Comparison of ENCODE assay signal across 40 cellular contexts in the genomic region with DNA sequence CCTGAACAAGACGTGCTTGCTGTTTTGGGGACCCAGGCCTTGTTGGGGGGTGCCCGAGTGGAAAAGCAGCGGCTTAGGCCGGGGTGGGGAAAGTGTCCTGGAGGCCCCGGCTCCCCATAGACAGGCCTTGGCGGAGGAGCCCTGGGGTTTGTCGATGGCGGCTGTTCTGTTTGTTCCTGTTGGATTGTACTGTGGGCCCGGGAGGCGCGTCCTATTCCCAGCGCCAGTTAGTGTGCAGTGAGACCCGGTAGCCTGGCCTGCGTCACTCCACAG. TPM values are rescaled to one million over a fixed set of nuclear protein-coding genes. Genes with fewer than 3 reads are reported as not detected.
"Had no signal": no experiment of that assay in that cellular context is flagged by ENCODE, and none has a peak within 500 bp of the region (broad histone marks: within the 10 kb centered on the region; RNA-seq: fewer than 3 reads in every experiment).

No MANE protein-coding gene starts in this region.

- H3K4me1 Mint-ChIP-seq: activated CD4-positive, alpha-beta memory T cell treated with anti-CD3 and anti-CD28 coated beads, Interleukin-2, amount 10 ng/mL, durations not matched to agents 7 days and 5 days; activated CD4-positive, alpha-beta T cell treated with anti-CD3 and anti-CD28 coated beads for 36 hours; activated CD4-positive, alpha-beta T cell treated with anti-CD3 and anti-CD28 coated beads, Interleukin-2, amount 10 ng/mL, durations not matched to agents 7 days and 5 days; activated CD8-positive, alpha-beta memory T cell treated with anti-CD3 and anti-CD28 coated beads, Interleukin-2, amount 10 ng/mL, durations not matched to agents 7 days and 5 days; activated naive CD4-positive, alpha-beta T cell treated with anti-CD3 and anti-CD28 coated beads, Interleukin-2, amount 10 ng/mL, durations not matched to agents 7 days and 5 days; activated naive CD4-positive, alpha-beta T cell treated with anti-CD3 and anti-CD28 coated beads, Interleukin-2, amount 50 U/mL, for 24 hours; WTC11 had no signal

- H3K9me3 Mint-ChIP-seq: activated CD4-positive, alpha-beta memory T cell treated with anti-CD3 and anti-CD28 coated beads, Interleukin-2, amount 10 ng/mL, durations not matched to agents 7 days and 5 days; activated CD4-positive, alpha-beta T cell treated with anti-CD3 and anti-CD28 coated beads, Interleukin-2, amount 10 ng/mL, durations not matched to agents 7 days and 5 days; activated naive CD4-positive, alpha-beta T cell treated with anti-CD3 and anti-CD28 coated beads, Interleukin-2, amount 10 ng/mL, durations not matched to agents 7 days and 5 days; activated naive CD4-positive, alpha-beta T cell treated with anti-CD3 and anti-CD28 coated beads, Interleukin-2, amount 50 U/mL, for 24 hours; activated T-cell treated with anti-CD3 and anti-CD28 coated beads, Interleukin-2, amount 50 U/mL, for 24 hours; activated T-helper 2 cell treated with anti-CD3 and anti-CD28 coated beads, Interferon-gamma antibody, Interleukin-2, Interleukin-4, amounts not matched to agents 10 μg/mL and 5 μg/mL and 100 μg/mL, durations not matched to agents 14 hours and 24 hours and 36 hours; T-helper 1 cell treated with Interleukin-12 subunit alpha and Interleukin-12 subunit beta and Interleukin-4 antibody, amounts not matched to agents 30 μg/mL and 1 μg/mL, for 36 hours; T-helper 2 cell treated with Interferon-gamma antibody and Interleukin-4, amounts not matched to agents 5 μg/mL and 100 μg/mL, for 36 hours; WTC11 had no signal

- H3K27me3 Mint-ChIP-seq: activated CD4-positive, alpha-beta memory T cell treated with anti-CD3 and anti-CD28 coated beads, Interleukin-2, amount 10 ng/mL, durations not matched to agents 7 days and 5 days; activated CD4-positive, alpha-beta T cell treated with anti-CD3 and anti-CD28 coated beads for 36 hours; activated CD4-positive, alpha-beta T cell treated with anti-CD3 and anti-CD28 coated beads, Interleukin-2, amount 10 ng/mL, durations not matched to agents 7 days and 5 days; activated CD8-positive, alpha-beta memory T cell treated with anti-CD3 and anti-CD28 coated beads, Interleukin-2, amount 10 ng/mL, durations not matched to agents 7 days and 5 days; activated naive CD4-positive, alpha-beta T cell treated with anti-CD3 and anti-CD28 coated beads, Interleukin-2, amount 10 ng/mL, durations not matched to agents 7 days and 5 days; activated naive CD4-positive, alpha-beta T cell treated with anti-CD3 and anti-CD28 coated beads, Interleukin-2, amount 50 U/mL, for 24 hours; activated naive CD8-positive, alpha-beta T cell; activated T-cell treated with anti-CD3 and anti-CD28 coated beads, Interleukin-2, amount 50 U/mL, for 24 hours had no signal

- FAIRE-seq: astrocyte, TTC549 had no signal

- H3K27ac Mint-ChIP-seq: activated CD4-positive, alpha-beta memory T cell treated with anti-CD3 and anti-CD28 coated beads, Interleukin-2, amount 10 ng/mL, durations not matched to agents 7 days and 5 days; activated CD4-positive, alpha-beta T cell treated with anti-CD3 and anti-CD28 coated beads for 36 hours; activated CD4-positive, alpha-beta T cell treated with anti-CD3 and anti-CD28 coated beads, Interleukin-2, amount 10 ng/mL, durations not matched to agents 7 days and 5 days; activated CD8-positive, alpha-beta memory T cell treated with anti-CD3 and anti-CD28 coated beads, Interleukin-2, amount 10 ng/mL, durations not matched to agents 7 days and 5 days; activated CD8-positive, alpha-beta T cell treated with anti-CD3 and anti-CD28 coated beads, Interleukin-2, amount 10 ng/mL, durations not matched to agents 7 days and 5 days; activated naive CD4-positive, alpha-beta T cell treated with anti-CD3 and anti-CD28 coated beads, Interleukin-2, amount 50 U/mL, for 24 hours; activated naive CD8-positive, alpha-beta T cell; activated T-cell treated with anti-CD3 and anti-CD28 coated beads, Interleukin-2, amount 50 U/mL, for 24 hours; activated T-helper 2 cell treated with anti-CD3 and anti-CD28 coated beads, Interferon-gamma antibody, Interleukin-2, Interleukin-4, amounts not matched to agents 10 μg/mL and 5 μg/mL and 100 μg/mL, durations not matched to agents 14 hours and 24 hours and 36 hours; T-helper 1 cell treated with Interleukin-12 subunit alpha and Interleukin-12 subunit beta and Interleukin-4 antibody, amounts not matched to agents 30 μg/mL and 1 μg/mL, for 36 hours; T-helper 2 cell treated with Interferon-gamma antibody and Interleukin-4, amounts not matched to agents 5 μg/mL and 100 μg/mL, for 36 hours; WTC11 had no signal

- ATAC-seq: activated CD4-positive, alpha-beta T cell treated with anti-CD3 and anti-CD28 coated beads for 36 hours; activated CD4-positive, CD25-positive, alpha-beta regulatory T cell treated with anti-CD3 and anti-CD28 coated beads, Interleukin-2, amount 50 U/mL, for 24 hours; activated CD8-positive, alpha-beta memory T cell treated with anti-CD3 and anti-CD28 coated beads, Interleukin-2, amount 10 ng/mL, durations not matched to agents 7 days and 5 days; activated CD8-positive, alpha-beta T cell treated with anti-CD3 and anti-CD28 coated beads, Interleukin-2, amount 10 ng/mL, durations not matched to agents 7 days and 5 days; body of pancreas; WTC11 had no signal

- H3K4me3 Mint-ChIP-seq: activated CD4-positive, alpha-beta memory T cell treated with anti-CD3 and anti-CD28 coated beads, Interleukin-2, amount 10 ng/mL, durations not matched to agents 7 days and 5 days; activated CD4-positive, alpha-beta T cell treated with anti-CD3 and anti-CD28 coated beads for 36 hours; activated CD4-positive, alpha-beta T cell treated with anti-CD3 and anti-CD28 coated beads, Interleukin-2, amount 10 ng/mL, durations not matched to agents 7 days and 5 days; activated CD8-positive, alpha-beta memory T cell treated with anti-CD3 and anti-CD28 coated beads, Interleukin-2, amount 10 ng/mL, durations not matched to agents 7 days and 5 days; activated CD8-positive, alpha-beta T cell treated with anti-CD3 and anti-CD28 coated beads, Interleukin-2, amount 10 ng/mL, durations not matched to agents 7 days and 5 days; activated naive CD4-positive, alpha-beta T cell treated with anti-CD3 and anti-CD28 coated beads, Interleukin-2, amount 10 ng/mL, durations not matched to agents 7 days and 5 days; activated naive CD4-positive, alpha-beta T cell treated with anti-CD3 and anti-CD28 coated beads, Interleukin-2, amount 50 U/mL, for 24 hours; activated naive CD8-positive, alpha-beta T cell; activated T-cell treated with anti-CD3 and anti-CD28 coated beads, Interleukin-2, amount 50 U/mL, for 24 hours; T-helper 1 cell treated with Interleukin-12 subunit alpha and Interleukin-12 subunit beta and Interleukin-4 antibody, amounts not matched to agents 30 μg/mL and 1 μg/mL, for 36 hours; T-helper 2 cell treated with Interferon-gamma antibody and Interleukin-4, amounts not matched to agents 5 μg/mL and 100 μg/mL, for 36 hours; WTC11 had no signal

- DNase-seq: activated CD4-positive, alpha-beta memory T cell treated with anti-CD3 and anti-CD28 coated beads, Interleukin-2, amount 10 ng/mL, durations not matched to agents 7 days and 5 days; activated CD4-positive, alpha-beta T cell treated with anti-CD3 and anti-CD28 coated beads for 1 hour; activated CD4-positive, alpha-beta T cell treated with anti-CD3 and anti-CD28 coated beads for 36 hours; activated CD4-positive, alpha-beta T cell treated with anti-CD3 and anti-CD28 coated beads for 48 hours; activated CD4-positive, alpha-beta T cell treated with anti-CD3 and anti-CD28 coated beads, Interleukin-2, amount 10 ng/mL, durations not matched to agents 7 days and 5 days; activated CD4-positive, alpha-beta T cell treated with anti-CD3 and anti-CD28 coated beads, Interleukin-2, amount 50 U/mL, for 48 hours; activated CD4-positive, CD25-positive, alpha-beta regulatory T cell; activated CD8-positive, alpha-beta memory T cell treated with anti-CD3 and anti-CD28 coated beads for 24 hours; activated CD8-positive, alpha-beta memory T cell treated with anti-CD3 and anti-CD28 coated beads, Interleukin-2, amount 10 ng/mL, durations not matched to agents 7 days and 5 days; activated CD8-positive, alpha-beta memory T cell treated with anti-CD3 and anti-CD28 coated beads, Interleukin-2, amount 50 U/mL, for 48 hours; activated CD8-positive, alpha-beta T cell treated with anti-CD3 and anti-CD28 coated beads, Interleukin-2, amount 10 ng/mL, durations not matched to agents 7 days and 5 days; activated effector memory CD4-positive, alpha-beta T cell treated with Interleukin-2 at 50 U/mL for 16 hours; activated gamma-delta T cell; activated naive CD4-positive, alpha-beta T cell treated with anti-CD3 and anti-CD28 coated beads, Interleukin-2, amount 10 ng/mL, durations not matched to agents 7 days and 5 days; activated naive CD4-positive, alpha-beta T cell treated with Interleukin-2 at 50 U/mL for 16 hours; activated T-cell treated with anti-CD3 and anti-CD28 coated beads, Interleukin-2, amount 50 U/mL, for 24 hours; activated T-cell treated with anti-CD3 and anti-CD28 coated beads, Interleukin-2, amount 50 U/mL, for 48 hours; adrenal gland; amniotic stem cell; aorta; body of pancreas; brain microvascular endothelial cell; central memory CD4-positive, alpha-beta T cell; cerebellar nuclear complex; T-helper 1 cell; T-helper 2 cell; T-helper 9 cell had no signal

- H3K27ac ChIP-seq: adrenal gland, body of pancreas, brain microvascular endothelial cell, breast epithelium, VCaP had no signal

RNA-seq across cellular contexts. Expression of a gene that starts 18.3 kb away (rescaled TPM):
- total RNA-seq: astrocyte, chondrocyte had no signal

RNA-seq across cellular contexts. Expression of a gene that starts 27.6 kb away (rescaled TPM):
- total RNA-seq: activated CD8-positive, alpha-beta memory T cell treated with anti-CD3 and anti-CD28 coated beads, Interleukin-2, amount 10 ng/mL, durations not matched to agents 7 days and 5 days; aorta; cardiac septum had no signal
